In the genomic region with DNA sequence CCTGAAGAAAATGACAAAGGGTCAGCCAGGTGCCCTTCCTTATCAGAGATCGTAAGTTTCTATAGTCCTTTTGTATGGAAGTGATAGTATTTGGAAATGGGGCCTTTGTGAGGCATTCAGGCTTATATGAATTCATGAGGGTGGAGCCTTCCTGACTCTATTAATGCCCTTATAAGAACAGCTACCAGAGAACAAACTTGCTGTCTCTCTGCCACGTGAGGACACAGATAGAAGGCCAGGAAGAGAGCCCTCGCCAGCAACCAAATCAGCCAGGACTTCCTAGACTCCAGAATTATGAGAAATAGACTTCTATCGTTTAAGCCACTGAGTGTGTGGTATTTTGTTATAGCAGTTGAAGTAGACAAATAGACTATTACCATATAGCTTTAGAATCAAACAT, we compare ENCODE assay signal across 1 cellular context.
TF ChIP-seq lines count a peak whose summit lies in the region.

No MANE protein-coding gene starts in this region.

TF ChIP-seq in HEK293, 187 proteins besides CTCF, POLR2A, EP300 and RAD21 (continued from another document):
- TF ChIP-seq, protein P1, sequence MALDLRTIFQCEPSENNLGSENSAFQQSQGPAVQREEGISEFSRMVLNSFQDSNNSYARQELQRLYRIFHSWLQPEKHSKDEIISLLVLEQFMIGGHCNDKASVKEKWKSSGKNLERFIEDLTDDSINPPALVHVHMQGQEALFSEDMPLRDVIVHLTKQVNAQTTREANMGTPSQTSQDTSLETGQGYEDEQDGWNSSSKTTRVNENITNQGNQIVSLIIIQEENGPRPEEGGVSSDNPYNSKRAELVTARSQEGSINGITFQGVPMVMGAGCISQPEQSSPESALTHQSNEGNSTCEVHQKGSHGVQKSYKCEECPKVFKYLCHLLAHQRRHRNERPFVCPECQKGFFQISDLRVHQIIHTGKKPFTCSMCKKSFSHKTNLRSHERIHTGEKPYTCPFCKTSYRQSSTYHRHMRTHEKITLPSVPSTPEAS (tag by site-specific recombination; IDR thresholded peaks at IDR 0.05): no peak
- no peak for TF ChIP-seq ZNF670 (tag by site-specific recombination; IDR thresholded peaks at IDR 0.05; ENCODE audit: low read depth)
- no peak for TF ChIP-seq KLF7 (tag by site-specific recombination; IDR thresholded peaks at IDR 0.05; ENCODE audit: borderline replicate concordance)
- TF ChIP-seq ZNF280D (tag by site-specific recombination; IDR thresholded peaks at IDR 0.05): no peak
- TF ChIP-seq ZNF747 (tag by site-specific recombination; IDR thresholded peaks at IDR 0.05): no peak
- no peak for TF ChIP-seq ZNF600 (tag by site-specific recombination; IDR thresholded peaks at IDR 0.05)
- TF ChIP-seq ZNF571 (tag by site-specific recombination; IDR thresholded peaks at IDR 0.05): no peak
- TF ChIP-seq, protein P2, sequence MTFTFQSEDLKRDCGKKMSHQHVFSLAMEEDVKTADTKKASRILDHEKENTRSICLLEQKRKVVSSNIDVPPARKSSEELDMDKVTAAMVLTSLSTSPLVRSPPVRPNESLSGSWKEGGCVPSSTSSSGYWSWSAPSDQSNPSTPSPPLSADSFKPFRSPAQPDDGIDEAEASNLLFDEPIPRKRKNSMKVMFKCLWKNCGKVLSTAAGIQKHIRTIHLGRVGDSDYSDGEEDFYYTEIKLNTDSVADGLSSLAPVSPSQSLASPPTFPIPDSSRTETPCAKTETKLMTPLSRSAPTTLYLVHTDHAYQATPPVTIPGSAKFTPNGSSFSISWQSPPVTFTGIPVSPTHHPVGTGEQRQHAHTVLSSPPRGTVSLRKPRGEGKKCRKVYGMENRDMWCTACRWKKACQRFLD (tag by site-specific recombination; IDR thresholded peaks at IDR 0.05): no peak
- no peak for TF ChIP-seq BCL11B (tag by site-specific recombination; IDR thresholded peaks at IDR 0.05; ENCODE audit: low read depth)
- no peak for TF ChIP-seq ZNF639 (tag by site-specific recombination; IDR thresholded peaks at IDR 0.05)
- TF ChIP-seq, protein P3, sequence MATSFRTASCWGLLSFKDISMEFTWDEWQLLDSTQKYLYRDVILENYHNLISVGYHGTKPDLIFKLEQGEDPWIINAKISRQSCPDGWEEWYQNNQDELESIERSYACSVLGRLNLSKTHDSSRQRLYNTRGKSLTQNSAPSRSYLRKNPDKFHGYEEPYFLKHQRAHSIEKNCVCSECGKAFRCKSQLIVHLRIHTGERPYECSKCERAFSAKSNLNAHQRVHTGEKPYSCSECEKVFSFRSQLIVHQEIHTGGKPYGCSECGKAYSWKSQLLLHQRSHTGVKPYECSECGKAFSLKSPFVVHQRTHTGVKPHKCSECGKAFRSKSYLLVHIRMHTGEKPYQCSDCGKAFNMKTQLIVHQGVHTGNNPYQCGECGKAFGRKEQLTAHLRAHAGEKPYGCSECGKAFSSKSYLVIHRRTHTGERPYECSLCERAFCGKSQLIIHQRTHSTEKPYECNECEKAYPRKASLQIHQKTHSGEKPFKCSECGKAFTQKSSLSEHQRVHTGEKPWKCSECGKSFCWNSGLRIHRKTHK (tag by site-specific recombination; IDR thresholded peaks at IDR 0.05): no peak
